Comparison of ENCODE assay signal across 11 cellular contexts in the genomic region with DNA sequence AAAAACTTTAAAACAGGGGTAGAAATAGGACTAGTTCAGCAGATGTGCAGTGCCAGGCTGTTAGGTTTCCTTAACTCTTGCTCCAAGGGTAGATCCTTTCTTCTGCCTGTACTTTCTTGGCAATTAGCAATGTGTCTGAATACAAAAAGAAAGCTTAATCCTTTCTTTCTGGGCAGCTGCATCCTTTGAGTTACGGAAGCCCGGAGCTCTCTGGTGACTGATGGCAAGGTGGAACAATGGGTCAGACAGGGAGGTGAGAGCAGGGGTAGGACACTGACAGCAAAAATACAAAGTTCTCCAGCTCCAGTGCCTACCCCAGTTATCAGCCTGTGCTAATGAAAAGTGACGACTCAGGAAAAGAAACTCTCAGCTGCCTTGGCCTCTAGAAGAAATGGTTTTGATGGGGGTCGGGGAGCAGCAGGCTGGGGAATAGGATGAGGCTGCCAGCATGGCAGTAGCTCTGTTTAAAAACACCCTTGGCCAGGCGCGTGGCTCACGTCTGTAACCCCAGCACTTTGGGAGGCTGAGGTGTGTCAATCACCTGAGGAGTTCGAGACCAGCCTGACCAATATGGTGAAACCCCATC. TPM values are rescaled to one million over a fixed set of nuclear protein-coding genes. Genes with fewer than 3 reads are reported as not detected.
DNase-seq lines count a peak whose midpoint lies in the region; TF ChIP-seq lines count a peak whose summit lies in the region.
"Had no signal": no experiment of that assay in that cellular context is flagged by ENCODE, and none has a peak within 500 bp of the region (broad histone marks: within the 10 kb centered on the region; RNA-seq: fewer than 3 reads in every experiment).

No MANE protein-coding gene starts in this region.

- no peaks in the 10 kb centered on the region for H3K36me3 ChIP-seq in HUES48 (ENCODE audit: control insufficient read depth, insufficient read depth, low read length)
- H3K36me3 ChIP-seq in esophagus muscularis mucosa = no peaks in the 10 kb centered on the region
- H3K36me3 ChIP-seq in skeletal muscle tissue (ENCODE audit: control insufficient read depth in 3 of 3, insufficient read depth in 3 of 3, low read length in 3 of 3) = no peaks in the 10 kb centered on the region

- H3K9ac ChIP-seq in HUES48 (ENCODE audit: low read depth, low read length) (0 out of 2 replicates have a peak overlapping the region, but pooled peaks have one; percentile 10), skeletal muscle tissue (ENCODE audit: low read depth in 1 of 3, low read length in 3 of 3) (peak overlapping the region in 1 of 3 donors; percentile 33)

- intact Hi-C loops in esophagus muscularis mucosa (cut with DNase I) = no loop called here

- H3K9me3 ChIP-seq in HUES48 (ENCODE audit: control insufficient read depth, insufficient read depth, low read length) (no peaks in the 10 kb centered on the region), esophagus muscularis mucosa (no peaks in the 10 kb centered on the region), skeletal muscle tissue (ENCODE audit: control insufficient read depth in 3 of 3, low read length in 3 of 3) (no peaks in the 10 kb centered on the region)

- peaks cover 0 to 3% of the 10 kb centered on the region in 2 donors for H3K4me1 Mint-ChIP-seq in immature natural killer cell

- H3K36me3 Mint-ChIP-seq in immature natural killer cell = no peaks in the 10 kb centered on the region

- peak overlapping the region in 2 of 6 donors; percentile 84 to 87 for H3K27ac Mint-ChIP-seq in immature natural killer cell

- no peak for TF ChIP-seq POLR2A in esophagus muscularis mucosa (IDR thresholded peaks at IDR 0.05; ENCODE audit: low read depth)

- H3K27me3 Mint-ChIP-seq in immature natural killer cell (ENCODE audit: low read depth in 3 of 3) = peaks cover 0 to 6% (median 3%) of the 10 kb centered on the region in 3 donors

- TF ChIP-seq EP300 in esophagus muscularis mucosa (IDR thresholded peaks at IDR 0.05) = no peak

- peaks cover 37% of the 10 kb centered on the region for H3K4me1 ChIP-seq in HUES48 (ENCODE audit: control insufficient read depth, insufficient read depth, low read length)
- H3K4me1 ChIP-seq in esophagus muscularis mucosa = peaks cover 27 to 51% (median 49%) of the 10 kb centered on the region in 4 donors
- peaks cover 26 to 37% (median 30%) of the 10 kb centered on the region in 3 donors for H3K4me1 ChIP-seq in skeletal muscle tissue (ENCODE audit: control insufficient read depth in 3 of 3, insufficient read depth in 3 of 3, low read length in 3 of 3)

- H3K4me3 ChIP-seq in HUES48 (ENCODE audit: low read depth, low read length) (no peak overlapping the region), esophagus muscularis mucosa (no peak overlapping the region), skeletal muscle tissue (ENCODE audit: low read length in 3 of 3) (no peak overlapping the region)
- H3K4me3 ChIP-seq: GM12878 had no signal

- WGBS in esophagus muscularis mucosa = 57% methylated on average over 8 of the region's 8 CpGs

- H3K27ac ChIP-seq in HUES48 (ENCODE audit: low read depth, low read length) (no peak overlapping the region), VCaP (peak overlapping the region; percentile 99), esophagus muscularis mucosa (replicated peaks in 1 of 4) (peak overlapping the region; percentile 89 to 98 (median 95)), skeletal muscle tissue (ENCODE audit: low read depth, low read length) (peak overlapping the region; percentile 91)

- DNase-seq in esophagus muscularis mucosa (ENCODE audit: extremely low spot score) (no peak), NCI-H128 (lab: John Stamatoyannopoulos, UW; ENCODE audit: unreplicated experiment) (no peak), putamen (ENCODE audit: low spot score) (no peak), immature natural killer cell (no peak)
- DNase-seq: activated effector memory CD4-positive, alpha-beta T cell treated with Interleukin-2 at 50 U/mL for 16 hours; effector CD4-positive, alpha-beta T cell; NCI-H2029 treated with DMSO at 0.1 percent for 48 hours had no signal

- no peaks in the 10 kb centered on the region for H3K9me3 Mint-ChIP-seq in immature natural killer cell

- TF ChIP-seq CTCF in VCaP (conservative IDR thresholded peaks at IDR 0.05) (no peak), esophagus muscularis mucosa (IDR thresholded peaks at IDR 0.05) (no peak)

- no peaks in the 10 kb centered on the region for H3K27me3 ChIP-seq in HUES48 (ENCODE audit: control insufficient read depth, insufficient read depth, low read length)
- no peaks in the 10 kb centered on the region for H3K27me3 ChIP-seq in esophagus muscularis mucosa
- no peaks in the 10 kb centered on the region for H3K27me3 ChIP-seq in skeletal muscle tissue (ENCODE audit: control insufficient read depth in 3 of 3, insufficient read depth in 3 of 3, low read length in 3 of 3)

- peak overlapping the region in 1 of 5 donors; percentile 71 for H3K4me3 Mint-ChIP-seq in immature natural killer cell

RNA-seq across cellular contexts. Expression of a gene that starts 36.7 kb away (rescaled TPM):
- 10 to 100 TPM; 26.7 to 34.4 (median 31.0) TPM for total RNA-seq in esophagus muscularis mucosa
- total RNA-seq in skeletal muscle tissue = 27.1 TPM
- 10 to 100 TPM in 2 of 3 donors, 1 to 10 TPM in 1; 8.9 to 23.7 (median 10.3) TPM for polyA plus RNA-seq in immature natural killer cell
